Comparison of ENCODE assay signal across 8 cellular contexts in genomic region chr5:14268738-14269137, GRCh38.
DNase-seq lines count a peak whose midpoint lies in the region; ATAC-seq and TF ChIP-seq lines count a peak whose summit lies in the region.

No MANE protein-coding gene starts in this region.

- H3K36me3 ChIP-seq in RWPE2 (ENCODE audit: low read depth): peaks cover 28% of the 10 kb centered on the region
- peaks cover 2% of the 10 kb centered on the region for H3K36me3 ChIP-seq in fibroblast of lung (ENCODE audit: control insufficient read depth, insufficient read depth, low read length)
- peaks cover 25% of the 10 kb centered on the region for H3K36me3 ChIP-seq in osteoblast (ENCODE audit: insufficient read depth, low read length)
- no peaks in the 10 kb centered on the region for H3K36me3 ChIP-seq in body of pancreas (replicated peaks in 1 of 2; ENCODE audit: insufficient read depth in 1 of 2, low read depth in 2 of 2)

- TF ChIP-seq CTCF in RWPE2 (IDR thresholded peaks at IDR 0.05; ENCODE audit: poor library complexity, severe bottlenecking) (no peak), fibroblast of lung (conservative IDR thresholded peaks at IDR 0.05 in 1 of 2, IDR thresholded peaks at IDR 0.05 in 1 of 2; ENCODE audit: low read depth in 1 of 2, low read length in 2 of 2) (no peak), osteoblast (IDR thresholded peaks at IDR 0.05; ENCODE audit: extremely low read depth, low read depth, low read length) (no peak), body of pancreas (IDR thresholded peaks at IDR 0.05) (no peak), GM20000 (IDR thresholded peaks at IDR 0.05; ENCODE audit: extremely low read depth, missing control alignments) (no peak)

- ATAC-seq in RWPE2 (ENCODE audit: low read depth) (no peak), body of pancreas (no peak), HG03159 (IDR thresholded peaks at IDR 0.05; ENCODE audit: unreplicated experiment) (no peak)

- peaks cover 71% of the 10 kb centered on the region for H3K4me1 ChIP-seq in RWPE2 (ENCODE audit: insufficient read depth, poor library complexity, severe bottlenecking)
- H3K4me1 ChIP-seq in fibroblast of lung (ENCODE audit: control insufficient read depth, extremely low read depth, insufficient read depth, low read length): peaks cover 41% of the 10 kb centered on the region
- H3K4me1 ChIP-seq in osteoblast (ENCODE audit: insufficient read depth, low read length): peaks cover 73% of the 10 kb centered on the region
- H3K4me1 ChIP-seq in body of pancreas: peaks cover 26% of the 10 kb centered on the region

- H3K27ac ChIP-seq in RWPE2 (ENCODE audit: poor library complexity, severe bottlenecking) (peak overlapping the region; percentile 97), fibroblast of lung (ENCODE audit: insufficient read depth, low read length) (peak overlapping the region; percentile 71), osteoblast (ENCODE audit: low read depth, low read length) (peak overlapping the region; percentile 93), body of pancreas (no peak overlapping the region)

- no peaks in the 10 kb centered on the region for H4K20me1 ChIP-seq in fibroblast of lung (ENCODE audit: control insufficient read depth, extremely low read depth, insufficient read depth, low read length)
- peaks cover 6% of the 10 kb centered on the region for H4K20me1 ChIP-seq in osteoblast (ENCODE audit: insufficient read depth, low read length)

- no peak overlapping the region for H3K9ac ChIP-seq in fibroblast of lung (ENCODE audit: insufficient read depth, low read length)

- intact Hi-C loops in body of pancreas (cut with DNase I): no loop called here

- H3K27me3 ChIP-seq in RWPE2 (ENCODE audit: insufficient read depth, poor library complexity, severe bottlenecking): no peaks in the 10 kb centered on the region
- no peaks in the 10 kb centered on the region for H3K27me3 ChIP-seq in fibroblast of lung (ENCODE audit: control insufficient read depth, insufficient read depth, low read length)
- H3K27me3 ChIP-seq in osteoblast (ENCODE audit: insufficient read depth, low read length): no peaks in the 10 kb centered on the region
- no peaks in the 10 kb centered on the region for H3K27me3 ChIP-seq in body of pancreas

- peak; percentile 34 for DNase-seq in Daoy (ENCODE audit: low read depth)
- no peak for DNase-seq in RWPE2 (ENCODE audit: low spot score)
- peak; percentile 57 to 70 for DNase-seq in fibroblast of lung (ENCODE audit: low read depth in 2 of 2)
- peak; percentile 66 for DNase-seq in osteoblast (ENCODE audit: insufficient read length, low spot score, missing footprints)
- no peak for DNase-seq in NCI-H1930 (lab: John Stamatoyannopoulos, UW)
- DNase-seq in body of pancreas: no peak
- no peak for DNase-seq in GM20000 (ENCODE audit: low spot score)

- H3K4me2 ChIP-seq in fibroblast of lung (ENCODE audit: extremely low read depth, insufficient read depth, low read length) (peak overlapping the region; percentile 41), osteoblast (ENCODE audit: insufficient read depth, low read length) (peak overlapping the region; percentile 63)

- TF ChIP-seq POLR2A in body of pancreas (IDR thresholded peaks at IDR 0.05): no peak

- H2AFZ ChIP-seq in fibroblast of lung (ENCODE audit: low read length) (no peak overlapping the region), osteoblast (ENCODE audit: low read length) (no peak overlapping the region)

- H3K79me2 ChIP-seq in fibroblast of lung (ENCODE audit: control insufficient read depth, insufficient read depth, low read length): peaks cover 88% of the 10 kb centered on the region
- peaks cover 88% of the 10 kb centered on the region for H3K79me2 ChIP-seq in osteoblast (ENCODE audit: insufficient read depth, low read length)

- no peak overlapping the region for H3K4me3 ChIP-seq in RWPE2 (ENCODE audit: severe bottlenecking)
- no peak overlapping the region for H3K4me3 ChIP-seq in fibroblast of lung (replicated peaks in 1 of 4; ENCODE audit: control extremely low read depth in 1 of 4, insufficient read depth in 1 of 4, low read depth in 3 of 4, low read length in 4 of 4)
- peak overlapping the region; percentile 19 for H3K4me3 ChIP-seq in osteoblast (ENCODE audit: insufficient read depth, low read length)
- no peak overlapping the region for H3K4me3 ChIP-seq in body of pancreas

- WGBS in body of pancreas, 2 donors: 72 to 79% methylated on average over 5 of the region's 5 CpGs

- H3K9me3 ChIP-seq in RWPE2 (ENCODE audit: severe bottlenecking) (no peaks in the 10 kb centered on the region), fibroblast of lung (ENCODE audit: control insufficient read depth, insufficient read depth, low read depth, low read length) (no peaks in the 10 kb centered on the region), osteoblast (ENCODE audit: low read depth, low read length) (no peaks in the 10 kb centered on the region), body of pancreas (no peaks in the 10 kb centered on the region)

Comparison
In these comparisons a context has a peak if more than half of its experiments do, and no peak if none do; other contexts are left out.
1. DNase-seq: peak in Daoy (single experiment), fibroblast of lung (2 of 2) and osteoblast (single experiment); none in RWPE2 (single experiment), NCI-H1930 (0 of 2), body of pancreas (0 of 4) and GM20000 (single experiment).
2. H3K27ac ChIP-seq: peak in RWPE2 (single experiment), fibroblast of lung (single experiment) and osteoblast (single experiment); none in body of pancreas (0 of 4).